ENCODE assay signal across 8 cellular contexts in the genomic region with DNA sequence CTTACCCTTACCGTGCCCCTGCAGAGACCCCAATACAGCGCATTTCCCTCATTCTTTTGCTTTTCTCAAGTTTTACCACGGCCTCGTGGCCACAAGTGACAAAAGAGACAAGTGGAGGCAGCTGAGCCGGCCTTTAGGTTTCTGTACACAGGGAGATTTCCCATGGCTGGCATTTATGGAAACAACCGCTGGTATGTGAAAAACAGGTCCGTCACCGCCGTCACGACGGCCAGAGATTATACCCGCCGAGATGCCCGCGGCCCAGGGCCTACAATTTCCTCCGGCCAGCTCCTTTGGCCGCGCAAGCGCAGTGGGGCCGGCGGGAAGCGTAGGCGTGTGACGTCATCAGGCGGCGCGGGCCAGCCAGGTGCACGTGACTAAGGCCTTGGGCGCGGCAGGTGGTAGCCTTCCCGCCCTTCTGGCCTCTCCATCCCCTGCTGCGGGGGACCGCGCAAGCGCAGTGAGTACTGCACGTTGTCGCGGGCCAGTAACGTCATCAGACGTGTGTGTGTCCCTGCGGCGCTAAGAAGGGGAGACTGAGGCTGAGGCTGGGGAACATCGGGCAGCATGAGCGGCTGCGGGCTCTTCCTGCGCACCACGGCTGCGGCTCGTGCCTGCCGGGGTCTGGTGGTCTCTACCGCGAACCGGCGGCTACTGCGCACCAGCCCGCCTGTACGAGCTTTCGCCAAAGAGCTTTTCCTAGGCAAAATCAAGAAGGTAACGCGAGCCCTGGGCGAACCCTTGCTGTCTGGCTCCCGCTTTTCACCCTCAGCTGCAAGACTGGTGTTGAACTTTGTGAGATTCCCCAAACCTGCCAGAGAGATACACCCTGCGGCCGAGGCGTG. TPM values are rescaled to one million over a fixed set of nuclear protein-coding genes. Genes with fewer than 3 reads are reported as not detected.
DNase-seq lines count a peak whose midpoint lies in the region; ATAC-seq and TF ChIP-seq lines count a peak whose summit lies in the region.

A gene (plus strand): TSS at position 496 of the 845 bp plus-strand sequence. CDS start 72 bp downstream, at position 568.

- H3K36me3 ChIP-seq in fibroblast of lung (ENCODE audit: control insufficient read depth, insufficient read depth, low read length) = peaks cover 2% of the 10 kb centered on the region
- peaks cover 0 to 10% (median 0%) of the 10 kb centered on the region in 3 experiments for H3K36me3 ChIP-seq in naive thymus-derived CD4-positive, alpha-beta T cell (ENCODE audit: control insufficient read depth in 2 of 3, insufficient read depth in 3 of 3, low read length in 3 of 3)

- H3K27ac ChIP-seq in RWPE1 (peak within 1 kb of the TSS; percentile 81), fibroblast of lung (ENCODE audit: insufficient read depth, low read length) (peak within 1 kb of the TSS; percentile 99)
- H3K27ac ChIP-seq in naive thymus-derived CD4-positive, alpha-beta T cell (ENCODE audit: low read depth, low read length) = peak within 1 kb of the TSS; percentile 97

- no peaks in the 10 kb centered on the region for H4K20me1 ChIP-seq in fibroblast of lung (ENCODE audit: control insufficient read depth, extremely low read depth, insufficient read depth, low read length)

- TF ChIP-seq CTCF in LNCaP clone FGC (IDR thresholded peaks at IDR 0.05; ENCODE audit: control insufficient read depth, extremely low read depth, insufficient read depth) (no peak), RWPE1 (conservative IDR thresholded peaks at IDR 0.05; ENCODE audit: low read depth) (no peak), fibroblast of lung (conservative IDR thresholded peaks at IDR 0.05 in 1 of 2, IDR thresholded peaks at IDR 0.05 in 1 of 2; ENCODE audit: low read depth in 1 of 2, low read length in 2 of 2) (no peak)

- peak within 1 kb of the TSS; percentile 93 for H3K9ac ChIP-seq in fibroblast of lung (ENCODE audit: insufficient read depth, low read length)

- H3K4me3 Mint-ChIP-seq in activated T-helper 17 cell treated with anti-CD3 and anti-CD28 coated beads, Interleukin-2, amount 50 U/mL, for 72 hours = peak within 1 kb of the TSS; percentile 91
- H3K4me3 Mint-ChIP-seq in naive thymus-derived CD4-positive, alpha-beta T cell = peak within 1 kb of the TSS; percentile 80 to 98 (median 89)
- peak within 1 kb of the TSS; percentile 88 to 89 for H3K4me3 Mint-ChIP-seq in stimulated activated naive B cell treated with anti-CD40 and anti-IgM and Interleukin-4, amounts not matched to agents 10 μg/mL and 1 μg/mL and 100 μg/mL, for 72 hours

- H3K4me2 ChIP-seq in fibroblast of lung (ENCODE audit: extremely low read depth, insufficient read depth, low read length) = peak within 1 kb of the TSS; percentile 100

- H3K27ac Mint-ChIP-seq in activated T-helper 17 cell treated with anti-CD3 and anti-CD28 coated beads, Interleukin-2, amount 50 U/mL, for 72 hours = peak within 1 kb of the TSS; percentile 96
- H3K27ac Mint-ChIP-seq in naive thymus-derived CD4-positive, alpha-beta T cell = peak within 1 kb of the TSS; percentile 92 to 98 (median 97)
- H3K27ac Mint-ChIP-seq in stimulated activated naive B cell treated with anti-CD40 and anti-IgM and Interleukin-4, amounts not matched to agents 10 μg/mL and 1 μg/mL and 100 μg/mL, for 72 hours = peak within 1 kb of the TSS; percentile 94

- ATAC-seq in activated T-helper 17 cell treated with anti-CD3 and anti-CD28 coated beads, Interleukin-2, amount 50 U/mL, for 72 hours (replicated peaks) = peak; percentile 95
- peak; percentile 95 for ATAC-seq in naive thymus-derived CD4-positive, alpha-beta T cell
- peak; percentile 93 to 94 for ATAC-seq in stimulated activated naive B cell treated with anti-CD40 and anti-IgM and Interleukin-4, amounts not matched to agents 10 μg/mL and 1 μg/mL and 100 μg/mL, for 72 hours (replicated peaks)

- H3K9me3 ChIP-seq in fibroblast of lung (ENCODE audit: control insufficient read depth, insufficient read depth, low read depth, low read length) = no peaks in the 10 kb centered on the region
- no peaks in the 10 kb centered on the region for H3K9me3 ChIP-seq in naive thymus-derived CD4-positive, alpha-beta T cell (ENCODE audit: control insufficient read depth in 2 of 3, low read length in 3 of 3)

- CTCF ChIA-PET in RWPE1 (lab: Yijun Ruan, JAX) = interaction anchor here (0.6 to 2.2 kb wide), 3 partner anchors 124 to 262 kb away, joined by 3 to 7 read pairs (median 4); no protein-coding TSS in a partner anchor
- CTCF ChIA-PET in naive thymus-derived CD4-positive, alpha-beta T cell (lab: Charles Lee) = interaction anchor here (0.6 to 6.1 kb wide), 8 partner anchors 36 to 370 kb away, joined by 3 to 85 read pairs (median 3); a partner anchor contains a TSS

- H3K4me1 ChIP-seq in fibroblast of lung (ENCODE audit: control insufficient read depth, extremely low read depth, insufficient read depth, low read length) = peaks cover 6% of the 10 kb centered on the region
- peaks cover 19 to 43% of the 10 kb centered on the region in 2 donors for H3K4me1 ChIP-seq in naive thymus-derived CD4-positive, alpha-beta T cell (ENCODE audit: control insufficient read depth in 2 of 2, insufficient read depth in 2 of 2, low read length in 2 of 2)

- intact Hi-C loops in naive thymus-derived CD4-positive, alpha-beta T cell (cut with micrococcal nuclease) = loop anchor here (1.0 to 5.0 kb wide), 21 partner anchors 33 to 726 kb away; a partner anchor contains a TSS

- peaks cover 60% of the 10 kb centered on the region for H3K36me3 Mint-ChIP-seq in activated T-helper 17 cell treated with anti-CD3 and anti-CD28 coated beads, Interleukin-2, amount 50 U/mL, for 72 hours (ENCODE audit: low read depth)
- H3K36me3 Mint-ChIP-seq in naive thymus-derived CD4-positive, alpha-beta T cell = peaks cover 0 to 12% (median 0%) of the 10 kb centered on the region in 5 donors
- H3K36me3 Mint-ChIP-seq in stimulated activated naive B cell treated with anti-CD40 and anti-IgM and Interleukin-4, amounts not matched to agents 10 μg/mL and 1 μg/mL and 100 μg/mL, for 72 hours = peaks cover 22 to 32% of the 10 kb centered on the region in 2 donors

- H3K27me3 Mint-ChIP-seq in activated T-helper 17 cell treated with anti-CD3 and anti-CD28 coated beads, Interleukin-2, amount 50 U/mL, for 72 hours = no peaks in the 10 kb centered on the region
- H3K27me3 Mint-ChIP-seq in naive thymus-derived CD4-positive, alpha-beta T cell = peaks cover 0 to 6% (median 0%) of the 10 kb centered on the region in 5 donors
- H3K27me3 Mint-ChIP-seq in stimulated activated naive B cell treated with anti-CD40 and anti-IgM and Interleukin-4, amounts not matched to agents 10 μg/mL and 1 μg/mL and 100 μg/mL, for 72 hours = peaks cover 0 to 5% of the 10 kb centered on the region in 2 donors

- POLR2A ChIA-PET in RWPE1 (lab: Yijun Ruan, JAX; ENCODE audit: low non-redundant PET) = interaction anchor here (0.6 to 1.1 kb wide), 3 partner anchors 12 to 40 kb away, joined by 3 to 7 read pairs (median 4); no protein-coding TSS in a partner anchor
- POLR2A ChIA-PET in naive thymus-derived CD4-positive, alpha-beta T cell (lab: Charles Lee) = interaction anchor here (0.5 to 7.6 kb wide), 22 partner anchors 11 to 559 kb away, joined by 3 to 46 read pairs (median 4); a partner anchor contains a TSS

- H3K79me2 ChIP-seq in fibroblast of lung (ENCODE audit: control insufficient read depth, insufficient read depth, low read length) = peaks cover 47% of the 10 kb centered on the region

- peak within 1 kb of the TSS; percentile 86 for H3K4me3 ChIP-seq in LNCaP clone FGC (ENCODE audit: low read depth, low read length)
- H3K4me3 ChIP-seq in fibroblast of lung (replicated peaks in 1 of 4; ENCODE audit: control extremely low read depth in 1 of 4, insufficient read depth in 1 of 4, low read depth in 3 of 4, low read length in 4 of 4) = peak within 1 kb of the TSS; percentile 76 to 91 (median 87)
- peak within 1 kb of the TSS; percentile 74 for H3K4me3 ChIP-seq in naive thymus-derived CD4-positive, alpha-beta T cell (ENCODE audit: low read length)

- peak; percentile 99 for DNase-seq in Daoy (ENCODE audit: low read depth)
- DNase-seq in GOT3 (lab: John Stamatoyannopoulos, UW) = peak; percentile 95
- peak; percentile 94 for DNase-seq in LNCaP clone FGC (ENCODE audit: low read depth)
- DNase-seq in RWPE1 (ENCODE audit: low spot score) = peak; percentile 100
- DNase-seq in fibroblast of lung (ENCODE audit: low read depth in 2 of 2) = peak; percentile 96 to 98
- peak; percentile 94 to 100 (median 96) for DNase-seq in naive thymus-derived CD4-positive, alpha-beta T cell
- DNase-seq in stimulated activated naive B cell treated with anti-CD40 and anti-IgM and Interleukin-4, amounts not matched to agents 10 μg/mL and 1 μg/mL and 100 μg/mL, for 72 hours = peak; percentile 97

- peak within 1 kb of the TSS; percentile 91 for H2AFZ ChIP-seq in fibroblast of lung (ENCODE audit: low read length)

- H3K4me1 Mint-ChIP-seq in activated T-helper 17 cell treated with anti-CD3 and anti-CD28 coated beads, Interleukin-2, amount 50 U/mL, for 72 hours = peaks cover 44% of the 10 kb centered on the region
- peaks cover 40 to 83% (median 77%) of the 10 kb centered on the region in 7 donors for H3K4me1 Mint-ChIP-seq in naive thymus-derived CD4-positive, alpha-beta T cell
- H3K4me1 Mint-ChIP-seq in stimulated activated naive B cell treated with anti-CD40 and anti-IgM and Interleukin-4, amounts not matched to agents 10 μg/mL and 1 μg/mL and 100 μg/mL, for 72 hours = peaks cover 46 to 74% of the 10 kb centered on the region in 2 donors

- no peaks in the 10 kb centered on the region for H3K9me3 Mint-ChIP-seq in activated T-helper 17 cell treated with anti-CD3 and anti-CD28 coated beads, Interleukin-2, amount 50 U/mL, for 72 hours
- peaks cover 0 to 4% (median 0%) of the 10 kb centered on the region in 11 donors for H3K9me3 Mint-ChIP-seq in naive thymus-derived CD4-positive, alpha-beta T cell
- no peaks in the 10 kb centered on the region for H3K9me3 Mint-ChIP-seq in stimulated activated naive B cell treated with anti-CD40 and anti-IgM and Interleukin-4, amounts not matched to agents 10 μg/mL and 1 μg/mL and 100 μg/mL, for 72 hours

- H3K27me3 ChIP-seq in fibroblast of lung (ENCODE audit: control insufficient read depth, insufficient read depth, low read length) = no peaks in the 10 kb centered on the region
- no peaks in the 10 kb centered on the region for H3K27me3 ChIP-seq in naive thymus-derived CD4-positive, alpha-beta T cell (ENCODE audit: control insufficient read depth in 2 of 2, insufficient read depth in 2 of 2, low read length in 2 of 2)

RNA-seq across cellular contexts. Expression of the gene that starts here (rescaled TPM):
- 28.1 and 34.7 TPM in 2 replicates for total RNA-seq in Daoy (2014; rRNA removed; shearing (Covaris generic))
- 10 to 100 TPM; 59.8 to 60.3 TPM for total RNA-seq in activated T-helper 17 cell treated with anti-CD3 and anti-CD28 coated beads, Interleukin-2, amount 50 U/mL, for 72 hours
- 26.5 and 41.6 TPM in 2 replicates for total RNA-seq in fibroblast of lung
- 33.6 and 45.3 TPM in 2 replicates for polyA plus RNA-seq in fibroblast of lung
- polyA plus RNA-seq in fibroblast of lung (2012) = 27.5 and 38.8 TPM in 2 replicates
- 51.0 and 85.2 TPM in 2 replicates for polyA minus RNA-seq in fibroblast of lung (ENCODE audit: low replicate concordance)
- 10 to 100 TPM; 40.3 to 74.0 (median 63.0) TPM for total RNA-seq in naive thymus-derived CD4-positive, alpha-beta T cell
- 10 to 100 TPM; 17.1 to 25.1 TPM for polyA plus RNA-seq in naive thymus-derived CD4-positive, alpha-beta T cell

Comparison
In these comparisons a context has a peak if more than half of its experiments do, and no peak if none do; other contexts are left out.
1. Peak in every context shown above with its lines: DNase-seq, ATAC-seq, H3K4me3 ChIP-seq and H3K27ac ChIP-seq.